ENCODE assay signal across 23 cellular contexts in the genomic region with DNA sequence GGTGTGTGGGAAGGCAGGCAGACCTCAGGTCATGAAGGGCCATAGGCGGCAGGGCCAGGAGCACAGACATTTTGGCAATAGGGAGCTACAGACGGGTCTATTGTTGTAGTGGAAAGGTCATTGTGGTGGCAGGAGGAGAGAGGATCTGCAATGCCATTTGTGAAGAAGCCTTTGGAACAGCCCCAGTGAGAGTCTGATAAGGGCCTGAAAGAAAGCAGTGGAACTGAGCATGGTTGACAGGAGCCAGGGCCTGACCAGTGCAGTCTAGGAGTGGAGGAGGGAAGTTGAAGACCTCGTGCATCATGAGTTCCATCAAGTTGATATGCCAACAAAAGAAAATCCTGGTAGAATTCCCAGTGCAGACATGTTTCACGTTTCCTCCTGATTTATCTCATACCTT.
"Had no signal": no experiment of that assay in that cellular context is flagged by ENCODE, and none has a peak within 500 bp of the region (broad histone marks: within the 10 kb centered on the region; RNA-seq: fewer than 3 reads in every experiment).

No MANE protein-coding gene starts in this region.

- H3K4me2 ChIP-seq: hepatocyte, smooth muscle cell had no signal

- H3K27me3 ChIP-seq: body of pancreas, esophagus muscularis mucosa, hepatocyte, left lung, sigmoid colon, testis, upper lobe of left lung had no signal

- H3K9ac ChIP-seq: parathyroid adenoma had no signal

- H3K9me3 Mint-ChIP-seq: activated B cell treated with CpG ODN at 0.5 μM for 24 hours; activated naive CD4-positive, alpha-beta T cell treated with anti-CD3 and anti-CD28 coated beads, Interleukin-2, amount 10 ng/mL, durations not matched to agents 7 days and 5 days; immature natural killer cell; nephron had no signal

- H3K79me2 ChIP-seq: parathyroid adenoma had no signal

- H2AFZ ChIP-seq: hepatocyte, parathyroid adenoma had no signal

- H3K4me1 Mint-ChIP-seq: activated B cell treated with CpG ODN at 0.5 μM for 24 hours had no signal

- H3K4me3 ChIP-seq: body of pancreas, esophagus muscularis mucosa, hepatocyte, left lung, sigmoid colon, smooth muscle cell, testis, upper lobe of left lung had no signal

- DNase-seq: activated B cell treated with CpG ODN at 0.5 μM for 24 hours; activated CD4-positive, alpha-beta T cell treated with anti-CD3 and anti-CD28 coated beads for 4 hours; activated CD4-positive, alpha-beta T cell treated with anti-CD3 and anti-CD28 coated beads, Interleukin-2, amount 50 U/mL, for 48 hours; activated effector memory CD4-positive, alpha-beta T cell treated with anti-CD3 and anti-CD28 coated beads, Interleukin-2, amount 50 U/mL, for 16 hours; activated naive CD4-positive, alpha-beta T cell treated with anti-CD3 and anti-CD28 coated beads, Interleukin-2, amount 10 ng/mL, durations not matched to agents 7 days and 5 days; body of pancreas; dermis blood vessel endothelial cell; effector memory CD4-positive, alpha-beta T cell; glutamatergic neuron; immature natural killer cell; left lung; mammary epithelial cell; sigmoid colon; stimulated activated CD4-positive, alpha-beta T cell treated with anti-CD3 and anti-CD28 coated beads, Interleukin-15, amount 100 ng/mL, for 24 hours; stimulated activated naive CD4-positive, alpha-beta T cell; T1000; testis; upper lobe of left lung had no signal

- ATAC-seq: body of pancreas, left lung had no signal

- H3K27ac Mint-ChIP-seq: activated B cell treated with CpG ODN at 0.5 μM for 24 hours; activated naive CD4-positive, alpha-beta T cell treated with anti-CD3 and anti-CD28 coated beads, Interleukin-2, amount 10 ng/mL, durations not matched to agents 7 days and 5 days; immature natural killer cell; nephron had no signal

- H3K4me3 Mint-ChIP-seq: activated B cell treated with CpG ODN at 0.5 μM for 24 hours; activated naive CD4-positive, alpha-beta T cell treated with anti-CD3 and anti-CD28 coated beads, Interleukin-2, amount 10 ng/mL, durations not matched to agents 7 days and 5 days; immature natural killer cell; nephron had no signal

- H3K9me3 ChIP-seq: body of pancreas, esophagus muscularis mucosa, left lung, sigmoid colon, testis, upper lobe of left lung had no signal

- H3K4me1 ChIP-seq: parathyroid adenoma had no signal

- H3K27me3 Mint-ChIP-seq: activated B cell treated with CpG ODN at 0.5 μM for 24 hours; activated naive CD4-positive, alpha-beta T cell treated with anti-CD3 and anti-CD28 coated beads, Interleukin-2, amount 10 ng/mL, durations not matched to agents 7 days and 5 days had no signal

- H3K27ac ChIP-seq: body of pancreas, esophagus muscularis mucosa, hepatocyte, left lung, parathyroid adenoma, sigmoid colon, testis, upper lobe of left lung had no signal
